Comparison of ENCODE assay signal across 22 cellular contexts in the genomic region with DNA sequence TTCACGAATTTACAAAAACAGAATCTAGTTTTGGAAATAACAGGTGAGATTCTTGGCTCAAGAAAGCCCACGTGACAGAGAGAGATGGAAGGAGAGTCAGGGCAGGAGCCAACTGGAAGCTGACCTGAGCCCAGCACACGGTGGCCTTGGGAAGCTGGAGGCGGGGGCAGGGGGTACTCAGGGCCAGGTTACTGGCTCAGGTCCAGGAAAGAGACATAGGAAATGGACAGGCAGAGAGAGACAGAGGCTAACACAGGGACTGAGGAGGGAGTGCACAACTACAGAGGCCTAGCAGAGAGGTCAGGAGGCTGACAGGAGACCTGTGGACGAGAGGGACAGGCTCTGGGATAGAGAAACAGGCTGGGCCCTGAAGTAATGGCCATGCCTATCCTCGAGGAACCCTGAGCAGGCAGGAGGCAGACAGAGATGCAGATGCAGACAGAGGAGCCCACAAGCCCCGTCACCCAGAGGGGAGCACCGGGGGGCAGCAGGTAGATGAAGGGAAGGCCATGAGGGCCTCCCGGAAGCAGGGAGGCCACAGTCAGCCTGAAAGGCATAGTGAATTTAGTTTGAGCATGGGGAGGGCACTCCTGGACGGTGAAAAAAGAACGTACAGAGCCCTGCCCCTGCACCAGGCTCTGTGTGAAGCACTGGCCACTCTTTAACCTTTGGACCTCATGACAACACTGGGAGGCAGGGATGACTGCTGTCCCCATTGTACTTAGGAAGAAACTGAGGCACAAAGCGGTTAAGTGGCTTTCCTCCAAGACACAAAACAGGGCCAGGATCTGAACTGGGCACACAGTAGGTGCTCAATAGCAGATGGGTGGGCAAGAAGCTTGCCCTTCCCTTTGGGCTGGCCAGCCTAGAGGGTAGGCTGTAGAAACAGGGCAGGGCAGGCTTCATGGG.
A peak's percentile ranks its signal among the peaks of the same experiment; 100 is the strongest.
DNase-seq lines count a peak whose midpoint lies in the region; ATAC-seq and TF ChIP-seq lines count a peak whose summit lies in the region.
"Had no signal": no experiment of that assay in that cellular context is flagged by ENCODE, and none has a peak within 500 bp of the region (broad histone marks: within the 10 kb centered on the region; RNA-seq: fewer than 3 reads in every experiment).

No MANE protein-coding gene starts in this region.

- no peak overlapping the region for H3K27ac ChIP-seq in hepatocyte
- no peak overlapping the region for H3K27ac ChIP-seq in neural progenitor cell
- H3K27ac ChIP-seq in gastroesophageal sphincter = no peak overlapping the region
- H3K27ac ChIP-seq: 22Rv1, BLaER1, Peyer's patch had no signal

- H3K9me3 Mint-ChIP-seq in Caco-2 (ENCODE audit: unreplicated experiment) = no peaks in the 10 kb centered on the region
- no peaks in the 10 kb centered on the region for H3K9me3 Mint-ChIP-seq in neural progenitor cell
- H3K9me3 Mint-ChIP-seq: CD4-positive, alpha-beta T cell had no signal

- H3K9me3 ChIP-seq in Caco-2 (no peaks in the 10 kb centered on the region), hepatocyte (ENCODE audit: low read depth) (no peaks in the 10 kb centered on the region), neural progenitor cell (ENCODE audit: low read depth) (no peaks in the 10 kb centered on the region), gastroesophageal sphincter (no peaks in the 10 kb centered on the region)
- H3K9me3 ChIP-seq: BLaER1, MG63, Peyer's patch had no signal

- no peak overlapping the region for H2AFZ ChIP-seq in hepatocyte
- no peak overlapping the region for H2AFZ ChIP-seq in neural progenitor cell (replicated peaks)

- POLR2A ChIA-PET in Caco-2 (lab: Charles Lee) = no interaction called here

- H3K4me3 Mint-ChIP-seq in Caco-2 (ENCODE audit: unreplicated experiment) (no peak overlapping the region), neural progenitor cell (peak overlapping the region; percentile 5)
- H3K4me3 Mint-ChIP-seq: CD4-positive, alpha-beta T cell had no signal

- no peak for TF ChIP-seq EP300 in gastroesophageal sphincter (IDR thresholded peaks at IDR 0.05)

- DNase-seq in NCI-H2029 treated with DMSO at 0.1 percent for 48 hours (lab: John Stamatoyannopoulos, UW) = peak; percentile 37
- DNase-seq in NCI-H2029 (lab: John Stamatoyannopoulos, UW) = no peak
- DNase-seq in Caco-2 = no peak
- DNase-seq in hepatocyte (ENCODE audit: low spot score) = peak; percentile 28
- DNase-seq in neural progenitor cell (ENCODE audit: low spot score) = no peak
- DNase-seq in GM03348 (ENCODE audit: low spot score) = no peak
- no peak for DNase-seq in NCI-H1092 (lab: John Stamatoyannopoulos, UW)
- DNase-seq: ACHN; CD4-positive, alpha-beta T cell; COR-L47; DMS153; Kasumi-1; MG63; NCI-H1436; NCI-H187 treated with DMSO at 0.1 percent for 48 hours; NCI-H2227 treated with DMSO at 0.1 percent for 48 hours; NCI-H510A; NCI-H774; Peyer's patch had no signal

- no peaks in the 10 kb centered on the region for H3F3A ChIP-seq in neural progenitor cell (ENCODE audit: low read depth)

- CTCF ChIA-PET in Caco-2 (lab: Charles Lee) = no interaction called here

- ATAC-seq in gastroesophageal sphincter = no peak

- no peak overlapping the region for H3K4me2 ChIP-seq in hepatocyte
- no peak overlapping the region for H3K4me2 ChIP-seq in neural progenitor cell
- H3K4me2 ChIP-seq: BLaER1 had no signal

- H3K4me1 Mint-ChIP-seq in Caco-2 (ENCODE audit: low read depth, unreplicated experiment) (no peaks in the 10 kb centered on the region), neural progenitor cell (peaks cover 10% of the 10 kb centered on the region)

- H3K27ac Mint-ChIP-seq in Caco-2 (ENCODE audit: unreplicated experiment) (peak overlapping the region; percentile 71), neural progenitor cell (peak overlapping the region; percentile 78)
- H3K27ac Mint-ChIP-seq: CD4-positive, alpha-beta T cell had no signal

- H3K79me2 ChIP-seq in hepatocyte = no peaks in the 10 kb centered on the region
- no peaks in the 10 kb centered on the region for H3K79me2 ChIP-seq in neural progenitor cell (ENCODE audit: low read depth)

- H3K4me1 ChIP-seq in Caco-2 = no peaks in the 10 kb centered on the region
- H3K4me1 ChIP-seq in hepatocyte (ENCODE audit: insufficient read depth) = peaks cover 12% of the 10 kb centered on the region
- peaks cover 6% of the 10 kb centered on the region for H3K4me1 ChIP-seq in neural progenitor cell
- peaks cover 0 to 17% (median 0%) of the 10 kb centered on the region in 3 donors for H3K4me1 ChIP-seq in gastroesophageal sphincter
- H3K4me1 ChIP-seq: Peyer's patch had no signal

- H3K27me3 ChIP-seq in Caco-2 (replicated peaks; ENCODE audit: control insufficient read depth, insufficient read depth, low read length) (no peaks in the 10 kb centered on the region), hepatocyte (no peaks in the 10 kb centered on the region), neural progenitor cell (no peaks in the 10 kb centered on the region), gastroesophageal sphincter (no peaks in the 10 kb centered on the region)
- H3K27me3 ChIP-seq: BLaER1, MG63, Peyer's patch had no signal

- intact Hi-C loops in Caco-2 (cut with micrococcal nuclease; ENCODE audit: unreplicated experiment) = no loop called here

- no peaks in the 10 kb centered on the region for H3K27me3 Mint-ChIP-seq in Caco-2 (ENCODE audit: insufficient read depth, unreplicated experiment)
- peaks cover 10% of the 10 kb centered on the region for H3K27me3 Mint-ChIP-seq in neural progenitor cell (ENCODE audit: insufficient read depth, low read depth)

- H3K4me3 ChIP-seq in Caco-2 (ENCODE audit: low read depth, low read length) (no peak overlapping the region), hepatocyte (no peak overlapping the region), neural progenitor cell (no peak overlapping the region), gastroesophageal sphincter (no peak overlapping the region)
- H3K4me3 ChIP-seq: BLaER1, MG63, Peyer's patch had no signal

- no peaks in the 10 kb centered on the region for H3K9me2 ChIP-seq in hepatocyte (replicated peaks; ENCODE audit: insufficient read depth)

- H3K36me3 Mint-ChIP-seq in Caco-2 (ENCODE audit: insufficient read depth, unreplicated experiment) (no peaks in the 10 kb centered on the region), neural progenitor cell (peaks cover 10% of the 10 kb centered on the region)

- no peak for TF ChIP-seq POLR2A in gastroesophageal sphincter (IDR thresholded peaks at IDR 0.05)

- no TSS peak for BruUV-seq in Caco-2 (replicated peaks; lab: Mats Ljungman, UMichigan)

- no peak for TF ChIP-seq CTCF in Caco-2 (IDR thresholded peaks at IDR 0.05; ENCODE audit: insufficient read depth in 1 of 2, low read depth in 1 of 2, low read length in 1 of 2, severe bottlenecking in 1 of 2, unreplicated experiment in 1 of 2)
- TF ChIP-seq CTCF in hepatocyte (IDR thresholded peaks at IDR 0.05; ENCODE audit: poor library complexity) = no peak
- TF ChIP-seq CTCF in neural progenitor cell (IDR thresholded peaks at IDR 0.05) = no peak
- TF ChIP-seq CTCF in gastroesophageal sphincter (IDR thresholded peaks at IDR 0.05) = no peak

- WGBS in hepatocyte (ENCODE audit: low lambda C conversion rate, missing lambda C conversion rate) = 70% methylated on average over 12 of the region's 12 CpGs
- 82 to 86% methylated on average over 7 of the region's 12 CpGs for WGBS in gastroesophageal sphincter (ENCODE audit: low coverage in 1 of 2), 2 donors

- no peaks in the 10 kb centered on the region for H3K36me3 ChIP-seq in Caco-2 (ENCODE audit: control insufficient read depth, insufficient read depth, low read length)
- H3K36me3 ChIP-seq in hepatocyte (replicated peaks; ENCODE audit: insufficient read depth, low read depth) = no peaks in the 10 kb centered on the region
- no peaks in the 10 kb centered on the region for H3K36me3 ChIP-seq in neural progenitor cell
- peaks cover 0 to 3% of the 10 kb centered on the region in 2 donors for H3K36me3 ChIP-seq in gastroesophageal sphincter
- H3K36me3 ChIP-seq: BLaER1, MG63, Peyer's patch had no signal

- no peaks in the 10 kb centered on the region for H4K20me1 ChIP-seq in hepatocyte (ENCODE audit: insufficient read depth, poor library complexity, severe bottlenecking)
- H4K20me1 ChIP-seq in neural progenitor cell (ENCODE audit: low read depth) = no peaks in the 10 kb centered on the region
- H4K20me1 ChIP-seq: BLaER1 had no signal

- no peak overlapping the region for H3K9ac ChIP-seq in neural progenitor cell
- H3K9ac ChIP-seq: BLaER1 had no signal

Comparison
In these comparisons a context has a peak if more than half of its experiments do, and no peak if none do; other contexts are left out.
1. DNase-seq: peak in NCI-H2029 treated with DMSO at 0.1 percent for 48 hours (single experiment) and hepatocyte (single experiment); none in NCI-H2029 (single experiment), Caco-2 (0 of 2), neural progenitor cell (single experiment), GM03348 (single experiment) and NCI-H1092 (single experiment).